1 cellular context compared by ENCODE assay signal in the genomic region with DNA sequence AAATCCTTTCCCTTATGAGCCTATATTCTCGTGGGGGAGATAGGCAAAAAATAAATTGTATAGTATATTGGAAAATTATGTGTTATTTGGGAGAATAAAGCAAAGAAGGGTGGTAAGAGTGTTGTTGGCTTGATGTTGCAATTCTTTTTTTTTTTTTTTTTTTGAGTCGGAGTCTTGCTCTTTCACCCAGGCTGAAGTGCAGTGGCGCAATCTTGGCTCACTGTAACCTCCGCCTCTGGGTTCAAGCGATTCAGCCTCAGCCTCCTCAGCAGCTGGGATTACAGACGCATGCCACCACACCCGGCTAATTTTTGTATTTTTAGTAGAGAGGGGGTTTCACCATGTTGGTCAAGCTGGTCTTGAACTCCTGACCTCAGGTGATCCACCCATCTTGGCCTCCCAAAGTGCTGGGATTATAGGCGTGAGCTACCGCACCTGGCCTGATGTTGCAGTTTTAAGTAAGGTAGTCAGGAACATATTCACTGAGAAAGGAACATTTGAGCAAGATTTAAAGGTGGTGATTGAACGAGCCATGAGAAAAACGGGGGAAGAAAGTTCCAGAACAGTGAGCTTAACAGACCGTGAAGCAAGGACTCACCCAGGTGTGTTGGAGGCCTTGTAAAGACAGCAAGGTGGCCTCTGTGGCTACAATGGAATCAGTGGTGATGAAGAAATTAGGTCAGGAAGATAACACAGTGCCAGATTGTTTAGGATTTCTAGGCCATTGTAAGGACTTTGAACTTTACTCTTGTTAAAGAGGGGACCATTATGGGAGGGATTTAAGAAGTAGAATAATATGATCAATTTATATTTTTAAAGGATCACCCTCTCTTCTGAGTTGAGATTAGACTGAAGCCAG.
TF ChIP-seq lines count a peak whose summit lies in the region.

No MANE protein-coding gene starts in this region.

TF ChIP-seq in HepG2, 621 proteins besides CTCF, POLR2A, EP300 and RAD21 (continued from another document and continues in another):
- TF ChIP-seq ADNP (CRISPR knock-in tag; IDR thresholded peaks at IDR 0.05) = 0 out of 2 replicates have a peak, but pooled peaks have one; percentile 66
- no peak for TF ChIP-seq ZSCAN31 (CRISPR knock-in tag; IDR thresholded peaks at IDR 0.05; ENCODE audit: low read depth)
- no peak for TF ChIP-seq FOXA1 (IDR thresholded peaks at IDR 0.05)
- TF ChIP-seq FOXA1 (CRISPR knock-in tag; IDR thresholded peaks at IDR 0.05) = 0 out of 2 replicates have a peak, but pooled peaks have one; percentile 6
- peak; percentile 83 for TF ChIP-seq ZMYM3 (CRISPR knock-in tag; IDR thresholded peaks at IDR 0.05)
- TF ChIP-seq TBX2 (CRISPR knock-in tag; IDR thresholded peaks at IDR 0.05; ENCODE audit: borderline replicate concordance) = 0 out of 2 replicates have a peak, but pooled peaks have one; percentile 43
- no peak for TF ChIP-seq RNF2 (conservative IDR thresholded peaks at IDR 0.05; ENCODE audit: low read depth)
- 0 out of 2 replicates have a peak, but pooled peaks have one; percentile 2 for TF ChIP-seq HMGXB3 (CRISPR knock-in tag; IDR thresholded peaks at IDR 0.05; ENCODE audit: borderline replicate concordance)
- no peak for TF ChIP-seq ZKSCAN8 (CRISPR knock-in tag; IDR thresholded peaks at IDR 0.05; ENCODE audit: borderline replicate concordance)
- TF ChIP-seq, protein P1, sequence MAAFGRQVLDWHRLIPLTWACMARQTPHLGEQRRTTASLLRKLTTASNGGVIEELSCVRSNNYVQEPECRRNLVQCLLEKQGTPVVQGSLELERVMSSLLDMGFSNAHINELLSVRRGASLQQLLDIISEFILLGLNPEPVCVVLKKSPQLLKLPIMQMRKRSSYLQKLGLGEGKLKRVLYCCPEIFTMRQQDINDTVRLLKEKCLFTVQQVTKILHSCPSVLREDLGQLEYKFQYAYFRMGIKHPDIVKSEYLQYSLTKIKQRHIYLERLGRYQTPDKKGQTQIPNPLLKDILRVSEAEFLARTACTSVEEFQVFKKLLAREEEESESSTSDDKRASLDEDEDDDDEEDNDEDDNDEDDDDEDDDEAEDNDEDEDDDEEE (CRISPR knock-in tag; IDR thresholded peaks at IDR 0.05) = no peak
- TF ChIP-seq ZBTB7B (CRISPR knock-in tag; IDR thresholded peaks at IDR 0.05) = no peak
- no peak for TF ChIP-seq SP5 (CRISPR knock-in tag; IDR thresholded peaks at IDR 0.05; ENCODE audit: borderline replicate concordance, low read depth)
- peak; percentile 56; the same call in 1 of the 2 replicates for TF ChIP-seq RXRA (CRISPR knock-in tag; IDR thresholded peaks at IDR 0.05)
- TF ChIP-seq ZEB1 (IDR thresholded peaks at IDR 0.05; ENCODE audit: insufficient replicate concordance, low read depth) = peak; percentile 46
- TF ChIP-seq, protein P2, sequence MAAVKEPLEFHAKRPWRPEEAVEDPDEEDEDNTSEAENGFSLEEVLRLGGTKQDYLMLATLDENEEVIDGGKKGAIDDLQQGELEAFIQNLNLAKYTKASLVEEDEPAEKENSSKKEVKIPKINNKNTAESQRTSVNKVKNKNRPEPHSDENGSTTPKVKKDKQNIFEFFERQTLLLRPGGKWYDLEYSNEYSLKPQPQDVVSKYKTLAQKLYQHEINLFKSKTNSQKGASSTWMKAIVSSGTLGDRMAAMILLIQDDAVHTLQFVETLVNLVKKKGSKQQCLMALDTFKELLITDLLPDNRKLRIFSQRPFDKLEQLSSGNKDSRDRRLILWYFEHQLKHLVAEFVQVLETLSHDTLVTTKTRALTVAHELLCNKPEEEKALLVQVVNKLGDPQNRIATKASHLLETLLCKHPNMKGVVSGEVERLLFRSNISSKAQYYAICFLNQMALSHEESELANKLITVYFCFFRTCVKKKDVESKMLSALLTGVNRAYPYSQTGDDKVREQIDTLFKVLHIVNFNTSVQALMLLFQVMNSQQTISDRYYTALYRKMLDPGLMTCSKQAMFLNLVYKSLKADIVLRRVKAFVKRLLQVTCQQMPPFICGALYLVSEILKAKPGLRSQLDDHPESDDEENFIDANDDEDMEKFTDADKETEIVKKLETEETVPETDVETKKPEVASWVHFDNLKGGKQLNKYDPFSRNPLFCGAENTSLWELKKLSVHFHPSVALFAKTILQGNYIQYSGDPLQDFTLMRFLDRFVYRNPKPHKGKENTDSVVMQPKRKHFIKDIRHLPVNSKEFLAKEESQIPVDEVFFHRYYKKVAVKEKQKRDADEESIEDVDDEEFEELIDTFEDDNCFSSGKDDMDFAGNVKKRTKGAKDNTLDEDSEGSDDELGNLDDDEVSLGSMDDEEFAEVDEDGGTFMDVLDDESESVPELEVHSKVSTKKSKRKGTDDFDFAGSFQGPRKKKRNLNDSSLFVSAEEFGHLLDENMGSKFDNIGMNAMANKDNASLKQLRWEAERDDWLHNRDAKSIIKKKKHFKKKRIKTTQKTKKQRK (IDR thresholded peaks at IDR 0.05; ENCODE audit: low read length) = no peak
- TF ChIP-seq KLF15 (CRISPR knock-in tag; IDR thresholded peaks at IDR 0.05; ENCODE audit: borderline replicate concordance) = no peak
- no peak for TF ChIP-seq DDIT3 (CRISPR knock-in tag; IDR thresholded peaks at IDR 0.05)
- no peak for TF ChIP-seq ATM (IDR thresholded peaks at IDR 0.05; ENCODE audit: borderline replicate concordance)
- TF ChIP-seq ZBTB38 (CRISPR knock-in tag; IDR thresholded peaks at IDR 0.05) = no peak
- TF ChIP-seq ZNF225 (CRISPR knock-in tag; IDR thresholded peaks at IDR 0.05) = no peak
- TF ChIP-seq, protein P3, sequence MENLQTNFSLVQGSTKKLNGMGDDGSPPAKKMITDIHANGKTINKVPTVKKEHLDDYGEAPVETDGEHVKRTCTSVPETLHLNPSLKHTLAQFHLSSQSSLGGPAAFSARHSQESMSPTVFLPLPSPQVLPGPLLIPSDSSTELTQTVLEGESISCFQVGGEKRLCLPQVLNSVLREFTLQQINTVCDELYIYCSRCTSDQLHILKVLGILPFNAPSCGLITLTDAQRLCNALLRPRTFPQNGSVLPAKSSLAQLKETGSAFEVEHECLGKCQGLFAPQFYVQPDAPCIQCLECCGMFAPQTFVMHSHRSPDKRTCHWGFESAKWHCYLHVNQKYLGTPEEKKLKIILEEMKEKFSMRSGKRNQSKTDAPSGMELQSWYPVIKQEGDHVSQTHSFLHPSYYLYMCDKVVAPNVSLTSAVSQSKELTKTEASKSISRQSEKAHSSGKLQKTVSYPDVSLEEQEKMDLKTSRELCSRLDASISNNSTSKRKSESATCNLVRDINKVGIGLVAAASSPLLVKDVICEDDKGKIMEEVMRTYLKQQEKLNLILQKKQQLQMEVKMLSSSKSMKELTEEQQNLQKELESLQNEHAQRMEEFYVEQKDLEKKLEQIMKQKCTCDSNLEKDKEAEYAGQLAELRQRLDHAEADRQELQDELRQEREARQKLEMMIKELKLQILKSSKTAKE (CRISPR knock-in tag; IDR thresholded peaks at IDR 0.05; ENCODE audit: borderline replicate concordance) = 0 out of 2 replicates have a peak, but pooled peaks have one; percentile 6
- TF ChIP-seq NKX3-1 (CRISPR knock-in tag; IDR thresholded peaks at IDR 0.05) = no peak
- TF ChIP-seq SALL1 (CRISPR knock-in tag; IDR thresholded peaks at IDR 0.05) = peak; percentile 21; the same call in 1 of the 2 replicates
- TF ChIP-seq, protein P4, sequence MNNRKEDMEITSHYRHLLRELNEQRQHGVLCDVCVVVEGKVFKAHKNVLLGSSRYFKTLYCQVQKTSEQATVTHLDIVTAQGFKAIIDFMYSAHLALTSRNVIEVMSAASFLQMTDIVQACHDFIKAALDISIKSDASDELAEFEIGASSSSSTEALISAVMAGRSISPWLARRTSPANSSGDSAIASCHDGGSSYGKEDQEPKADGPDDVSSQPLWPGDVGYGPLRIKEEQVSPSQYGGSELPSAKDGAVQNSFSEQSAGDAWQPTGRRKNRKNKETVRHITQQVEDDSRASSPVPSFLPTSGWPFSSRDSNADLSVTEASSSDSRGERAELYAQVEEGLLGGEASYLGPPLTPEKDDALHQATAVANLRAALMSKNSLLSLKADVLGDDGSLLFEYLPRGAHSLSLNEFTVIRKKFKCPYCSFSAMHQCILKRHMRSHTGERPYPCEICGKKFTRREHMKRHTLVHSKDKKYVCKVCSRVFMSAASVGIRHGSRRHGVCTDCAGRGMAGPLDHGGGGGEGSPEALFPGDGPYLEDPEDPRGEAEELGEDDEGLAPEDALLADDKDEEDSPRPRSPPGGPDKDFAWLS (CRISPR knock-in tag; IDR thresholded peaks at IDR 0.05; ENCODE audit: borderline replicate concordance) = no peak
- 0 out of 2 replicates have a peak, but pooled peaks have one; percentile 10 for TF ChIP-seq MIXL1 (CRISPR knock-in tag; IDR thresholded peaks at IDR 0.05)
- peak; percentile 63; the same call in 1 of the 2 replicates for TF ChIP-seq HNF4G (IDR thresholded peaks at IDR 0.05; ENCODE audit: borderline replicate concordance, low read depth, low read length)
- no peak for TF ChIP-seq HNF4G (CRISPR knock-in tag; IDR thresholded peaks at IDR 0.05; ENCODE audit: borderline replicate concordance, low read depth)
- TF ChIP-seq ZNF264 (CRISPR knock-in tag; IDR thresholded peaks at IDR 0.05) = peak; percentile 27; the same call in 1 of the 2 replicates
- TF ChIP-seq ZNF784 (CRISPR knock-in tag; IDR thresholded peaks at IDR 0.05; ENCODE audit: borderline replicate concordance) = no peak
- TF ChIP-seq NFIB (CRISPR knock-in tag; IDR thresholded peaks at IDR 0.05; ENCODE audit: borderline replicate concordance) = no peak
- no peak for TF ChIP-seq ZSCAN21 (CRISPR knock-in tag; IDR thresholded peaks at IDR 0.05; ENCODE audit: borderline replicate concordance)
- TF ChIP-seq STAT6 (CRISPR knock-in tag; IDR thresholded peaks at IDR 0.05; ENCODE audit: borderline replicate concordance) = 0 out of 2 replicates have a peak, but pooled peaks have one; percentile 27
- TF ChIP-seq ZNF552 (CRISPR knock-in tag; IDR thresholded peaks at IDR 0.05; ENCODE audit: borderline replicate concordance) = no peak
- TF ChIP-seq, protein P5, sequence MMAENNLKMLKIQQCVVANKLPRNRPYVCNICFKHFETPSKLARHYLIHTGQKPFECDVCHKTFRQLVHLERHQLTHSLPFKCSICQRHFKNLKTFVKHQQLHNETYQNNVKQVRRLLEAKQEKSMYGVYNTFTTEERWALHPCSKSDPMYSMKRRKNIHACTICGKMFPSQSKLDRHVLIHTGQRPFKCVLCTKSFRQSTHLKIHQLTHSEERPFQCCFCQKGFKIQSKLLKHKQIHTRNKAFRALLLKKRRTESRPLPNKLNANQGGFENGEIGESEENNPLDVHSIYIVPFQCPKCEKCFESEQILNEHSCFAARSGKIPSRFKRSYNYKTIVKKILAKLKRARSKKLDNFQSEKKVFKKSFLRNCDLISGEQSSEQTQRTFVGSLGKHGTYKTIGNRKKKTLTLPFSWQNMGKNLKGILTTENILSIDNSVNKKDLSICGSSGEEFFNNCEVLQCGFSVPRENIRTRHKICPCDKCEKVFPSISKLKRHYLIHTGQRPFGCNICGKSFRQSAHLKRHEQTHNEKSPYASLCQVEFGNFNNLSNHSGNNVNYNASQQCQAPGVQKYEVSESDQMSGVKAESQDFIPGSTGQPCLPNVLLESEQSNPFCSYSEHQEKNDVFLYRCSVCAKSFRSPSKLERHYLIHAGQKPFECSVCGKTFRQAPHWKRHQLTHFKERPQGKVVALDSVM (CRISPR knock-in tag; IDR thresholded peaks at IDR 0.05) = peak; percentile 99
- no peak for TF ChIP-seq ZNF567 (CRISPR knock-in tag; IDR thresholded peaks at IDR 0.05; ENCODE audit: borderline replicate concordance)
- TF ChIP-seq SMARCC2 (IDR thresholded peaks at IDR 0.05) = no peak
